15 cellular contexts compared by ENCODE assay signal in the genomic region with DNA sequence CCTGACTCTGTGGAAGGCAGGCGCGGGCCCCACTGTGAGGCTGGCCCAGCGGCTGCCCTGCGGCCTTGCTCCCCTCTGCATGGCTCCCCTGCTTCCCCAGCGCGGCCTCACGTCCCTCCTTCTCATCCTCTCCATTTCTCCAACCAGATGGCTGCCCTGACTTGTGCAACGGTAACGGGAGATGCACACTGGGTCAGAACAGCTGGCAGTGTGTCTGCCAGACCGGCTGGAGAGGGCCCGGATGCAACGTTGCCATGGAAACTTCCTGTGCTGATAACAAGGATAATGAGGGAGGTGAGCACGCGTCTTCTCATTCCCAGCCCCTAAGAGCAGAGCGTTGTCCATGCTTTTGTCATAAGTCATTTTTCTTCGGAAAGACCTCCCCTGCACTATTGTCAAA.
DNase-seq lines count a peak whose midpoint lies in the region; TF ChIP-seq lines count a peak whose summit lies in the region.
"Had no signal": no experiment of that assay in that cellular context is flagged by ENCODE, and none has a peak within 500 bp of the region (broad histone marks: within the 10 kb centered on the region; RNA-seq: fewer than 3 reads in every experiment).

No MANE protein-coding gene starts in this region.

- no peak overlapping the region for H3K4me3 Mint-ChIP-seq in brain
- H3K4me3 Mint-ChIP-seq in type B pancreatic cell, result no peak overlapping the region
- H3K4me3 Mint-ChIP-seq: activated CD4-positive, alpha-beta T cell treated with anti-CD3 and anti-CD28 coated beads for 36 hours; CD4-positive, alpha-beta T cell; stimulated activated memory B cell treated with anti-CD40 and anti-IgM and Interleukin-4, amounts not matched to agents 10 μg/mL and 1 μg/mL and 100 μg/mL, for 72 hours had no signal

- peaks cover 63% of the 10 kb centered on the region for H3K4me1 Mint-ChIP-seq in brain
- H3K4me1 Mint-ChIP-seq in type B pancreatic cell (ENCODE audit: unreplicated experiment), result peaks cover 47% of the 10 kb centered on the region
- H3K4me1 Mint-ChIP-seq: stimulated activated memory B cell treated with anti-CD40 and anti-IgM and Interleukin-4, amounts not matched to agents 10 μg/mL and 1 μg/mL and 100 μg/mL, for 72 hours had no signal

- H3K27me3 Mint-ChIP-seq in brain, result peaks cover 23% of the 10 kb centered on the region
- peaks cover 3% of the 10 kb centered on the region for H3K27me3 Mint-ChIP-seq in type B pancreatic cell
- H3K27me3 Mint-ChIP-seq: stimulated activated memory B cell treated with anti-CD40 and anti-IgM and Interleukin-4, amounts not matched to agents 10 μg/mL and 1 μg/mL and 100 μg/mL, for 72 hours had no signal

- H3K36me3 Mint-ChIP-seq in brain, result no peaks in the 10 kb centered on the region
- H3K36me3 Mint-ChIP-seq in type B pancreatic cell, result peaks cover 3% of the 10 kb centered on the region
- H3K36me3 Mint-ChIP-seq: stimulated activated memory B cell treated with anti-CD40 and anti-IgM and Interleukin-4, amounts not matched to agents 10 μg/mL and 1 μg/mL and 100 μg/mL, for 72 hours had no signal

- H3K27ac Mint-ChIP-seq in brain (peak overlapping the region; percentile 42 to 84 (median 59)), type B pancreatic cell (peak overlapping the region; percentile 27)
- H3K27ac Mint-ChIP-seq: activated CD4-positive, alpha-beta T cell treated with anti-CD3 and anti-CD28 coated beads for 36 hours; CD4-positive, alpha-beta T cell; stimulated activated memory B cell treated with anti-CD40 and anti-IgM and Interleukin-4, amounts not matched to agents 10 μg/mL and 1 μg/mL and 100 μg/mL, for 72 hours had no signal

- DNase-seq in NCI-H2081 (lab: John Stamatoyannopoulos, UW) (peak; percentile 53 to 73), NCI-H2081 treated with DMSO at 0.1 percent for 48 hours (lab: John Stamatoyannopoulos, UW) (no peak), NCI-H2227 treated with DMSO at 0.1 percent for 48 hours (lab: John Stamatoyannopoulos, UW) (peak; percentile 73), type B pancreatic cell (ENCODE audit: extremely low spot score, unreplicated experiment) (no peak), HT-29 (ENCODE audit: low spot score) (no peak), midbrain (lab: John Stamatoyannopoulos, UW) (no peak)
- no peak for DNase-seq in activated CD4-positive, alpha-beta T cell treated with anti-CD3 and anti-CD28 coated beads for 1 hour
- DNase-seq: activated CD4-positive, alpha-beta T cell treated with anti-CD3 and anti-CD28 coated beads for 36 hours; activated gamma-delta T cell; aorta; CD4-positive, alpha-beta T cell; NCI-H187 treated with DMSO at 0.1 percent for 48 hours; T1000 had no signal

- no peak for TF ChIP-seq CTCF in brain (conservative IDR thresholded peaks at IDR 0.05)
- TF ChIP-seq CTCF in type B pancreatic cell (conservative IDR thresholded peaks at IDR 0.05), result no peak

- peaks cover 0 to 2% (median 0%) of the 10 kb centered on the region in 5 experiments for H3K9me3 Mint-ChIP-seq in brain
- peaks cover under 1% of the 10 kb centered on the region for H3K9me3 Mint-ChIP-seq in type B pancreatic cell
- H3K9me3 Mint-ChIP-seq: CD4-positive, alpha-beta T cell; stimulated activated memory B cell treated with anti-CD40 and anti-IgM and Interleukin-4, amounts not matched to agents 10 μg/mL and 1 μg/mL and 100 μg/mL, for 72 hours had no signal

Comparison
In these comparisons a context has a peak if more than half of its experiments do, and no peak if none do; other contexts are left out.
1. DNase-seq: peak in NCI-H2081 (2 of 2) and NCI-H2227 treated with DMSO at 0.1 percent for 48 hours (single experiment); none in NCI-H2081 treated with DMSO at 0.1 percent for 48 hours (single experiment), type B pancreatic cell (single experiment), activated CD4-positive, alpha-beta T cell treated with anti-CD3 and anti-CD28 coated beads for 1 hour (single experiment), HT-29 (single experiment) and midbrain (single experiment).